17 cellular contexts compared by ENCODE assay signal in the genomic region with DNA sequence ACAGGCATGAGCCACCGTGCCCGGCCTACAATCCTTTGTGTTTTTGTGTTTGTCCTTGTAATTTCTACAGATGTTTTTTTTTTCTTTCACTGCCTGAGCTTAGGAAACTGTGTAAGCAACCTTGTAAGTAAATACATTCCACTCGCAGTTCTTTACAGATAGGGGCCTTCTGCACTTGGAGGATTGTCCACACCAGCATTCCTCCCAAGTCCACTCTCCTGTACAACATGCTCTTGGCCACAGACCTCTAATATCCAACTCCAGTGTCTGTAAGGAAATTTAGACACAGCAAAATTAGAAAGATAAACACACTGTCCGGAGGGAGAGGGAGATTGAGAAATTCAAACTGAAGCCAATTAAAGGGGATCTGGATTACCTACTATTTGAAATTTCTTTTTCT. TPM values are rescaled to one million over a fixed set of nuclear protein-coding genes. Genes with fewer than 3 reads are reported as not detected.
A peak's percentile ranks its signal among the peaks of the same experiment; 100 is the strongest.
DNase-seq lines count a peak whose midpoint lies in the region; ATAC-seq and TF ChIP-seq lines count a peak whose summit lies in the region.
"Had no signal": no experiment of that assay in that cellular context is flagged by ENCODE, and none has a peak within 500 bp of the region (broad histone marks: within the 10 kb centered on the region; RNA-seq: fewer than 3 reads in every experiment).

No MANE protein-coding gene starts in this region.

- H3K36me3 ChIP-seq in heart left ventricle (no peaks in the 10 kb centered on the region), SJCRH30 (no peaks in the 10 kb centered on the region)
- H3K36me3 ChIP-seq: right lobe of liver had no signal

- DNase-seq in left ventricle myocardium superior (no peak), heart left ventricle (no peak), fibroblast of villous mesenchyme (ENCODE audit: low read depth) (peak; percentile 37), progenitor cell of endocrine pancreas (ENCODE audit: low spot score, unreplicated experiment) (no peak), NCI-H146 treated with DMSO at 0.1 percent for 48 hours (lab: John Stamatoyannopoulos, UW; ENCODE audit: unreplicated experiment) (no peak), SJCRH30 (no peak)
- DNase-seq: activated gamma-delta T cell treated with Interleukin-2 at 50 U/mL for 16 hours; GF-D8; right lobe of liver; SHP77 treated with DMSO at 0.1 percent for 48 hours; stimulated activated naive B cell treated with anti-CD40 and anti-IgM and Interleukin-4, amounts not matched to agents 10 μg/mL and 1 μg/mL and 100 μg/mL, for 72 hours; T-cell had no signal

- no peak overlapping the region for H3K4me3 Mint-ChIP-seq in progenitor cell of endocrine pancreas (ENCODE audit: low read depth)
- H3K4me3 Mint-ChIP-seq: neural crest cell; stimulated activated naive B cell treated with anti-CD40 and anti-IgM and Interleukin-4, amounts not matched to agents 10 μg/mL and 1 μg/mL and 100 μg/mL, for 72 hours; T-cell had no signal

- H3K27ac ChIP-seq in heart left ventricle (peak overlapping the region in 6 of 12 donors; percentile 2 to 54 (median 28)), SJCRH30 (no peak overlapping the region)
- H3K27ac ChIP-seq: BLaER1 treated with 17β-estradiol and CSF1 and Interleukin-3, amounts not matched to agents 10 nM and 100 nM; foreskin keratinocyte; right lobe of liver had no signal

- intact Hi-C loops in left ventricle myocardium superior (cut with micrococcal nuclease) (no loop called here), heart left ventricle (cut with DNase I) (loop anchor here in 2 of 10 donors (10.0 kb wide), 2 partner anchors 212 to 288 kb away; a partner anchor contains a TSS)

- H3K9me3 Mint-ChIP-seq in progenitor cell of endocrine pancreas (ENCODE audit: low read depth): no peaks in the 10 kb centered on the region
- H3K9me3 Mint-ChIP-seq: neural crest cell; stimulated activated naive B cell treated with anti-CD40 and anti-IgM and Interleukin-4, amounts not matched to agents 10 μg/mL and 1 μg/mL and 100 μg/mL, for 72 hours; T-cell had no signal

- H3K27me3 ChIP-seq in heart left ventricle: no peaks in the 10 kb centered on the region
- no peaks in the 10 kb centered on the region for H3K27me3 ChIP-seq in SJCRH30
- H3K27me3 ChIP-seq: BLaER1 treated with 17β-estradiol and CSF1 and Interleukin-3, amounts not matched to agents 10 nM and 100 nM; foreskin keratinocyte; right lobe of liver had no signal

- ATAC-seq in left ventricle myocardium superior (peak; percentile 16), heart left ventricle (no peak), HG03039 (IDR thresholded peaks at IDR 0.05; ENCODE audit: unreplicated experiment) (no peak), HG03159 (IDR thresholded peaks at IDR 0.05; ENCODE audit: unreplicated experiment) (no peak)
- ATAC-seq: foreskin keratinocyte; stimulated activated naive B cell treated with anti-CD40 and anti-IgM and Interleukin-4, amounts not matched to agents 10 μg/mL and 1 μg/mL and 100 μg/mL, for 72 hours; T-cell had no signal

- no peak for TF ChIP-seq CTCF in heart left ventricle (IDR thresholded peaks at IDR 0.05)
- TF ChIP-seq CTCF in fibroblast of villous mesenchyme (IDR thresholded peaks at IDR 0.05; ENCODE audit: insufficient read depth, low read depth, low read length): no peak
- TF ChIP-seq CTCF in progenitor cell of endocrine pancreas (IDR thresholded peaks at IDR 0.05; ENCODE audit: unreplicated experiment): no peak

- no peak overlapping the region for H3K4me3 ChIP-seq in heart left ventricle
- no peak overlapping the region for H3K4me3 ChIP-seq in fibroblast of villous mesenchyme (ENCODE audit: low read depth, low read length)
- no peak overlapping the region for H3K4me3 ChIP-seq in SJCRH30
- H3K4me3 ChIP-seq: BLaER1 treated with 17β-estradiol and CSF1 and Interleukin-3, amounts not matched to agents 10 nM and 100 nM; right lobe of liver had no signal

- no peak for TF ChIP-seq POLR2A in heart left ventricle (IDR thresholded peaks at IDR 0.05)

- H3K9me3 ChIP-seq in heart left ventricle (no peaks in the 10 kb centered on the region), SJCRH30 (replicated peaks) (no peaks in the 10 kb centered on the region)
- H3K9me3 ChIP-seq: BLaER1 treated with 17β-estradiol and CSF1 and Interleukin-3, amounts not matched to agents 10 nM and 100 nM; right lobe of liver had no signal

- peaks cover 31% of the 10 kb centered on the region for H3K4me1 Mint-ChIP-seq in progenitor cell of endocrine pancreas (ENCODE audit: low read depth)

- WGBS in heart left ventricle, 4 donors: 52 to 70% (median 56%) methylated on average over 4 of the region's 4 CpGs

- H3K4me1 ChIP-seq in heart left ventricle (peaks cover 13 to 95% (median 56%) of the 10 kb centered on the region in 12 donors), SJCRH30 (peaks cover 13% of the 10 kb centered on the region)

- H3K27ac Mint-ChIP-seq in progenitor cell of endocrine pancreas: peak overlapping the region; percentile 79
- H3K27ac Mint-ChIP-seq: stimulated activated naive B cell treated with anti-CD40 and anti-IgM and Interleukin-4, amounts not matched to agents 10 μg/mL and 1 μg/mL and 100 μg/mL, for 72 hours had no signal

- no peaks in the 10 kb centered on the region for H3K27me3 Mint-ChIP-seq in progenitor cell of endocrine pancreas
- H3K27me3 Mint-ChIP-seq: T-cell had no signal

- H3K36me3 Mint-ChIP-seq in progenitor cell of endocrine pancreas (ENCODE audit: insufficient read depth): no peaks in the 10 kb centered on the region
- H3K36me3 Mint-ChIP-seq: stimulated activated naive B cell treated with anti-CD40 and anti-IgM and Interleukin-4, amounts not matched to agents 10 μg/mL and 1 μg/mL and 100 μg/mL, for 72 hours; T-cell had no signal

RNA-seq across cellular contexts. Expression of a gene that starts 9.5 kb away (rescaled TPM):
- total RNA-seq in left ventricle myocardium superior (79.8 TPM), heart left ventricle (10 to 100 TPM; 42.6 to 83.2 (median 61.6) TPM), fibroblast of villous mesenchyme (7.7 and 8.2 TPM in 2 replicates), progenitor cell of endocrine pancreas (27.6 and 30.6 TPM in 2 replicates)
- 10 to 100 TPM; 20.3 to 39.5 TPM for polyA plus RNA-seq in heart left ventricle
- total RNA-seq in SJCRH30 (2014; rRNA removed; shearing (Covaris generic)): 12.4 and 13.0 TPM in 2 replicates
